ENCODE assay signal across 13 cellular contexts in the genomic region with DNA sequence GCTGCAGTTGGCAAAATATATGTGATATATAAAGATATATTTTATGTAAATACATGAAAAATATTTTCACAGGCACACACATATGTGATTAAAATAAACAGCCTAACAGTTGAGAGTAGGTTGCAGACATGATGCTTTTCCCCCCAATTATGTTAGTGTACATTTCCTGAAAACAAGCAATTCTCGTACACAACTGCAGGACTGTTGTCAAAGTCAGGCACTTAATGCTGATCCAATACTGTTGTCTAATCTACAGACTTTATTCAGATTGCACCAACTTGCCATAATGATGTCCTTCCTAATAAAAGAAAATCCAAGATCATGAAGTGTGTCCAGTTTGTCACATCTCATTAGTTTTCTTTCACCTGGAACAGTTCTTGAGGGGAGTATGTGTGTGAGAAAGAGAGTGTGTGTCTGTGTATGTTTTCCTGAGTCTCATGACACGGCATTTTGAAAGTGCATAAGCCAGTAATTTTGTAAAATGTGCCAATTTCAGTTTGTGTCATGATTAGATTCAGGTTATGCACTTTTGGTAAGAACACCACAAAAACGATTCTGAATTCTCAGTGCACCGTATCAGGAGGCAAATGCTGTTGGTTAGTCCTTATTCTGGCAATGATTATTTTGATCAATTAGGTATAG. TPM values are rescaled to one million over a fixed set of nuclear protein-coding genes. Genes with fewer than 3 reads are reported as not detected.
DNase-seq lines count a peak whose midpoint lies in the region; ATAC-seq and TF ChIP-seq lines count a peak whose summit lies in the region.
"Had no signal": no experiment of that assay in that cellular context is flagged by ENCODE, and none has a peak within 500 bp of the region (broad histone marks: within the 10 kb centered on the region; RNA-seq: fewer than 3 reads in every experiment).

No MANE protein-coding gene starts in this region.

- H3K79me1 ChIP-seq in neuronal stem cell (ENCODE audit: low read depth, low read length) = no peaks in the 10 kb centered on the region

- no peak overlapping the region for H4K8ac ChIP-seq in neuronal stem cell (ENCODE audit: low read depth, low read length)

- no peak overlapping the region for H2BK12ac ChIP-seq in neuronal stem cell (ENCODE audit: low read length)

- H3K9me3 ChIP-seq in neuronal stem cell (replicated peaks in 1 of 2; ENCODE audit: control insufficient read depth in 2 of 2, insufficient read depth in 1 of 2, low read depth in 1 of 2, low read length in 2 of 2) (no peaks in the 10 kb centered on the region), ascending aorta (no peaks in the 10 kb centered on the region)

- no peak overlapping the region for H2AK5ac ChIP-seq in neuronal stem cell (ENCODE audit: low read depth, low read length)

- no peak overlapping the region for H3K23ac ChIP-seq in neuronal stem cell (ENCODE audit: low read depth, low read length, poor library complexity)

- H2BK120ac ChIP-seq in neuronal stem cell (ENCODE audit: low read depth, low read length) = no peak overlapping the region

- no peak for DNase-seq in neuronal stem cell (ENCODE audit: low spot score)
- no peak for DNase-seq in ascending aorta (ENCODE audit: low spot score in 2 of 2)
- no peak for DNase-seq in G401 (ENCODE audit: low spot score)
- DNase-seq in globus pallidus (ENCODE audit: low spot score) = no peak
- DNase-seq: activated B cell treated with CpG ODN at 0.5 μM for 24 hours; amniotic stem cell; CD4-positive, alpha-beta memory T cell; SHP77 treated with DMSO at 0.1 percent for 48 hours; stimulated activated CD4-positive, alpha-beta T cell treated with anti-CD3 and anti-CD28 coated beads, Interleukin-15, amount 100 ng/mL, for 24 hours had no signal

- H3K18ac ChIP-seq in neuronal stem cell (ENCODE audit: low read length) = no peak overlapping the region

- H3K4me3 ChIP-seq in neuronal stem cell (ENCODE audit: low read length in 2 of 2) (no peak overlapping the region), ascending aorta (no peak overlapping the region)

- H2AFZ ChIP-seq in neuronal stem cell (ENCODE audit: low read length) = no peak overlapping the region

- H4K91ac ChIP-seq in neuronal stem cell (ENCODE audit: low read depth, low read length, poor library complexity) = no peak overlapping the region

- no peak overlapping the region for H2BK15ac ChIP-seq in neuronal stem cell (ENCODE audit: low read length)

- no peak overlapping the region for H3K9ac ChIP-seq in neuronal stem cell (ENCODE audit: low read depth, low read length, poor library complexity)

- no peak overlapping the region for H3K4ac ChIP-seq in neuronal stem cell (ENCODE audit: low read length)

- no peak overlapping the region for H3K14ac ChIP-seq in neuronal stem cell (ENCODE audit: low read length)

- H3K27ac ChIP-seq in neuronal stem cell (replicated peaks; ENCODE audit: low read length) (no peak overlapping the region), ascending aorta (no peak overlapping the region)

- H3K4me1 ChIP-seq in neuronal stem cell (ENCODE audit: control insufficient read depth in 2 of 2, insufficient read depth in 1 of 2, low read depth in 1 of 2, low read length in 2 of 2) (no peaks in the 10 kb centered on the region), ascending aorta (no peaks in the 10 kb centered on the region)

- no peak overlapping the region for H3K4me2 ChIP-seq in neuronal stem cell (ENCODE audit: insufficient read depth, low read length, poor library complexity, severe bottlenecking)

- no peak overlapping the region for H2BK5ac ChIP-seq in neuronal stem cell (ENCODE audit: low read length)

- no peak for TF ChIP-seq CTCF in ascending aorta (IDR thresholded peaks at IDR 0.05)

- intact Hi-C loops in ascending aorta (cut with DNase I) = no loop called here

- no peaks in the 10 kb centered on the region for H3K27me3 ChIP-seq in neuronal stem cell (ENCODE audit: control insufficient read depth in 3 of 3, insufficient read depth in 3 of 3, low read depth in 1 of 3, low read length in 3 of 3)
- no peaks in the 10 kb centered on the region for H3K27me3 ChIP-seq in ascending aorta

- WGBS in neuronal stem cell (ENCODE audit: extremely low coverage in 2 of 2, insufficient read length in 2 of 2, insufficient replicate concordance in 1 of 2), 2 donors = no CpG with 5 or more reads among the region's 4 CpGs

- H3K36me3 ChIP-seq in neuronal stem cell (replicated peaks in 1 of 2; ENCODE audit: control insufficient read depth in 2 of 2, insufficient read depth in 2 of 2, low read length in 2 of 2) = no peaks in the 10 kb centered on the region
- H3K36me3 ChIP-seq in ascending aorta = no peaks in the 10 kb centered on the region

- ATAC-seq in GM18498 (IDR thresholded peaks at IDR 0.05; ENCODE audit: unreplicated experiment) (peak; percentile 91), GM19328 (IDR thresholded peaks at IDR 0.05; ENCODE audit: unreplicated experiment) (peak; percentile 87), HG02763 (IDR thresholded peaks at IDR 0.05; ENCODE audit: unreplicated experiment) (peak; percentile 79), HG03460 (IDR thresholded peaks at IDR 0.05; ENCODE audit: unreplicated experiment) (peak; percentile 94)

- in situ Hi-C loops in G401 (cut with HindIII; ENCODE audit: low sequenced_read_pairs) = no loop called here

RNA-seq across cellular contexts. Expression of a gene that starts 16.5 kb away (rescaled TPM):
- polyA plus RNA-seq in neuronal stem cell (2013, experiment 1 of 2) = 13.0 TPM
- 13.3 TPM for polyA plus RNA-seq in neuronal stem cell (2013, experiment 2 of 2)
- total RNA-seq in ascending aorta = 37.3 TPM
- 7.1 and 8.1 TPM in 2 replicates for total RNA-seq in G401 (2014; rRNA removed; shearing (Covaris generic))
